ENCODE assay signal across 8 cellular contexts in the genomic region with DNA sequence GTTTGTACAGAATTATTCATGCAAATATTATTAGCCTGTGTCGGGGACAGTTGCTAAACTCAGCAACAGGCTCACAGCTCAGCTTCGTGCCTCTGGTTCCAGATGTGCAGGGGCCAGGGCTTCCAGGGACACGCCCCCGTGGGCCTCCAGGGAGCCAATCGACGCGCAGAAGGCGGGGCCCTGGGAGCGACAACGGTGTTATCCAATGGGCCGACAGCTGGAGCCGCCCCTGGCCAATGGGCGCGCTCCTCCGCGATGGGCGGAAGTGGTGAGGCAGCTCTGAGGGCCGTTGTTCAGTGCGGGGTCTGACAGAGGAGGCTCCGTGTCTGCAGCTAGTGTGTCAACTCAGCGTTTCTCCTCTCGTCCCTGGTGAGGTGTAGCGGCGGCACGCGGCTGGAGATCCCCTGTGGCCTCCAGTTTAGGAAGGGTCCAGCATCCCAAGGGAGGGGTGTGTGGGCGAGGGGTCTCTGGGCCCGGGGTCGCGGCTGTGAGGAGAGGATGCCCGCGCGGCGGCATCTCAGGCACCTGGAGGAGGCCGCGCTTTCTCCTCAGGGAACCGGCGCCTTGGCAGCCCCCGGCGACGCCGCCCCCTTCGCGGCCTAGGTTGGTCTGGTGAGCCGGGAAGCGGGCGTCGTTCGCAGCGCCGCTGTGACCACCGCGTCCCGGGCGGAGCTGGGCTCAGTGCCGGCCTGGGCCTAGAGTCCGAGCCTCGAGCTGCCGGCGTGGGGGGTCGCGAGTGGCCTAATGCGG. TPM values are rescaled to one million over a fixed set of nuclear protein-coding genes. Genes with fewer than 3 reads are reported as not detected.
DNase-seq lines count a peak whose midpoint lies in the region; TF ChIP-seq lines count a peak whose summit lies in the region.

A gene with protein sequence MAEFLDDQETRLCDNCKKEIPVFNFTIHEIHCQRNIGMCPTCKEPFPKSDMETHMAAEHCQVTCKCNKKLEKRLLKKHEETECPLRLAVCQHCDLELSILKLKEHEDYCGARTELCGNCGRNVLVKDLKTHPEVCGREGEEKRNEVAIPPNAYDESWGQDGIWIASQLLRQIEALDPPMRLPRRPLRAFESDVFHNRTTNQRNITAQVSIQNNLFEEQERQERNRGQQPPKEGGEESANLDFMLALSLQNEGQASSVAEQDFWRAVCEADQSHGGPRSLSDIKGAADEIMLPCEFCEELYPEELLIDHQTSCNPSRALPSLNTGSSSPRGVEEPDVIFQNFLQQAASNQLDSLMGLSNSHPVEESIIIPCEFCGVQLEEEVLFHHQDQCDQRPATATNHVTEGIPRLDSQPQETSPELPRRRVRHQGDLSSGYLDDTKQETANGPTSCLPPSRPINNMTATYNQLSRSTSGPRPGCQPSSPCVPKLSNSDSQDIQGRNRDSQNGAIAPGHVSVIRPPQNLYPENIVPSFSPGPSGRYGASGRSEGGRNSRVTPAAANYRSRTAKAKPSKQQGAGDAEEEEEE (plus strand): TSS at position 311 of the 750 bp plus-strand sequence. CDS start 4,963 bp downstream, outside the sequence.

- CTCF ChIA-PET in activated CD8-positive, alpha-beta memory T cell treated with anti-CD3 and anti-CD28 coated beads for 36 hours (lab: Charles Lee), result interaction anchor here (1.0 to 3.2 kb wide), 3 partner anchors 16 to 49 kb away, joined by 3 to 12 read pairs (median 5); partner anchors contain the start of gene NAA25

- DNase-seq in CMK (ENCODE audit: low read depth) (peak; percentile 93), GM20000 (ENCODE audit: low spot score) (peak; percentile 98), HT-29 (ENCODE audit: low spot score) (peak; percentile 98), NOMO-1 (lab: John Stamatoyannopoulos, UW; ENCODE audit: unreplicated experiment in 2 of 2) (peak; percentile 95 to 96), lung microvascular endothelial cell (ENCODE audit: low read depth in 2 of 2) (peak; percentile 98 to 99)
- peak; percentile 93 to 98 (median 96) for DNase-seq in effector memory CD4-positive, alpha-beta T cell
- peak; percentile 97 to 98 (median 97) for DNase-seq in stimulated activated CD4-positive, alpha-beta T cell treated with anti-CD3 and anti-CD28 coated beads, TNF-alpha, amount 100 ng/mL, for 48 hours (ENCODE audit: low read depth in 3 of 3)

- H3K4me3 ChIP-seq in effector memory CD4-positive, alpha-beta T cell (ENCODE audit: insufficient read depth, low read depth, low read length, poor library complexity, severe bottlenecking), result peak within 1 kb of the TSS; percentile 84

- no peaks in the 10 kb centered on the region for H3K9me3 ChIP-seq in effector memory CD4-positive, alpha-beta T cell (ENCODE audit: control insufficient read depth, low read length)

- POLR2A ChIA-PET in activated CD8-positive, alpha-beta memory T cell treated with anti-CD3 and anti-CD28 coated beads for 36 hours (lab: Charles Lee), result interaction anchor here (0.6 to 2.5 kb wide), 12 partner anchors 16 to 1562 kb away, joined by 3 to 16 read pairs (median 4); partner anchors contain the start of gene ERP29

- peaks cover 24% of the 10 kb centered on the region for H3K4me1 ChIP-seq in effector memory CD4-positive, alpha-beta T cell (ENCODE audit: control insufficient read depth, insufficient read depth, low read length, poor library complexity, severe bottlenecking)

- H3K36me3 ChIP-seq in effector memory CD4-positive, alpha-beta T cell (ENCODE audit: control insufficient read depth, insufficient read depth, low read length), result no peaks in the 10 kb centered on the region

- H3K27ac ChIP-seq in effector memory CD4-positive, alpha-beta T cell (ENCODE audit: insufficient read depth, low read length, poor library complexity, severe bottlenecking), result peak within 1 kb of the TSS; percentile 88

- H3K27me3 ChIP-seq in effector memory CD4-positive, alpha-beta T cell (replicated peaks; ENCODE audit: control insufficient read depth, insufficient read depth, low read length, poor library complexity, severe bottlenecking), result no peaks in the 10 kb centered on the region

- no peak for TF ChIP-seq CTCF in GM20000 (IDR thresholded peaks at IDR 0.05; ENCODE audit: extremely low read depth, missing control alignments)

RNA-seq across cellular contexts. Expression of the gene that starts here (rescaled TPM):
- 13.2 and 13.5 TPM in 2 replicates for total RNA-seq in HT-29 (2014; rRNA removed; shearing (Covaris generic))
- 10 to 100 TPM; 28.3 to 28.5 TPM for total RNA-seq in activated CD8-positive, alpha-beta memory T cell treated with anti-CD3 and anti-CD28 coated beads for 36 hours
- 22.7 and 26.4 TPM in 2 replicates for total RNA-seq in lung microvascular endothelial cell

Comparison
In these comparisons a context has a peak if more than half of its experiments do, and no peak if none do; other contexts are left out.
1. Peak in every context shown above with its lines: DNase-seq, H3K4me3 ChIP-seq and H3K27ac ChIP-seq.